Comparison of ENCODE assay signal across 8 cellular contexts in the genomic region with DNA sequence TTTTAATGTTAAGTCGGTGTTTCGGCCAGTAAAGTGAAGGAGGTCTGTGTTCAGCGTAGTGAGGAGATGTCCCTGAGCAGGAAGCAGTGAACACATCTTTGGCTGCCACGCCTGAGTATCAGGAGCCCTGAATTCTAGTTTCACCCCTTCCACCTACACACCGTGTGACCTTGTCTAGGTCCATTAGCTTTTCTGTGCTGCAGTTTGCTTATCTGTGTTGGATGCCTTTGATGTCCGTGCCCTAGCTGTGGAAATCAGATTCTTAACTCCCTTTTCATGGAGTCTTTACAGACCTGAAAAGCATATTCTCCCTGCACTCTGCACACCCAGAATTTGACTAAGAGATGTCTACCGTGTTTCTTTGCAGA. TPM values are rescaled to one million over a fixed set of nuclear protein-coding genes. Genes with fewer than 3 reads are reported as not detected.
A peak's percentile ranks its signal among the peaks of the same experiment; 100 is the strongest.
DNase-seq lines count a peak whose midpoint lies in the region; ATAC-seq, FAIRE-seq and TF ChIP-seq lines count a peak whose summit lies in the region.

No MANE protein-coding gene starts in this region.

- no peak overlapping the region for H2BK5ac ChIP-seq in mesendoderm (ENCODE audit: low read length)

- peaks cover 23% of the 10 kb centered on the region; the same call in 1 of the 2 replicates for H4K20me1 ChIP-seq in DND-41 (ENCODE audit: insufficient read depth, low read length)

- no peak overlapping the region for H4K5ac ChIP-seq in mesendoderm (ENCODE audit: low read length)

- H3K79me2 ChIP-seq in DND-41 (ENCODE audit: insufficient read depth, low read length) (peaks cover 54% of the 10 kb centered on the region), mesendoderm (ENCODE audit: control insufficient read depth, insufficient read depth, low read length) (peaks cover 31% of the 10 kb centered on the region)

- H4K8ac ChIP-seq in mesendoderm (ENCODE audit: low read depth, low read length) = peak overlapping the region; percentile 77

- peak overlapping the region; percentile 91 for H3K56ac ChIP-seq in mesendoderm (ENCODE audit: low read length)

- H3K9me3 ChIP-seq in DND-41 (ENCODE audit: insufficient read depth, low read length, severe bottlenecking) = no peaks in the 10 kb centered on the region

- peak overlapping the region; percentile 3 for H3K18ac ChIP-seq in mesendoderm (ENCODE audit: low read length)

- H2BK120ac ChIP-seq in mesendoderm (ENCODE audit: low read depth, low read length) = no peak overlapping the region

- DNase-seq in DND-41 = no peak
- DNase-seq in NCI-H69 (lab: John Stamatoyannopoulos, UW) = peak; percentile 40
- peak; percentile 44 for DNase-seq in mesendoderm
- peak; percentile 11 for DNase-seq in urothelium cell line (ENCODE audit: low spot score)
- DNase-seq in NCI-H1092 treated with DMSO at 0.1 percent for 48 hours (lab: John Stamatoyannopoulos, UW) = no peak
- no peak for DNase-seq in NCI-H2227 (lab: John Stamatoyannopoulos, UW; ENCODE audit: unreplicated experiment)

- ATAC-seq in DND-41 (ENCODE audit: insufficient read depth, low read depth) (peak; percentile 14; the same call in 2 of the 3 replicates), GM21576 (IDR thresholded peaks at IDR 0.05; ENCODE audit: unreplicated experiment) (peak; percentile 24)

- peak overlapping the region; percentile 17 for H3K4ac ChIP-seq in mesendoderm (ENCODE audit: low read depth, low read length)

- H2BK15ac ChIP-seq in mesendoderm (replicated peaks; ENCODE audit: low read depth) = no peak overlapping the region

- WGBS in mesendoderm (ENCODE audit: extremely low coverage, insufficient coverage, low lambda C conversion rate) = no CpG with 5 or more reads among the region's 7 CpGs

- H3K27me3 ChIP-seq in DND-41 (ENCODE audit: insufficient read depth, low read length, poor library complexity) (no peaks in the 10 kb centered on the region), mesendoderm (ENCODE audit: insufficient read depth, low read length, poor library complexity) (no peaks in the 10 kb centered on the region)

- H3K36me3 ChIP-seq in DND-41 (ENCODE audit: insufficient read depth, low read length) (peaks cover 10% of the 10 kb centered on the region; the same call in 1 of the 2 replicates), mesendoderm (ENCODE audit: control insufficient read depth, insufficient read depth, low read length) (no peaks in the 10 kb centered on the region)

- peaks cover 29% of the 10 kb centered on the region for H3K79me1 ChIP-seq in mesendoderm (ENCODE audit: low read length)

- H3K4me1 ChIP-seq in DND-41 (ENCODE audit: insufficient read depth, low read length) (peaks cover 46% of the 10 kb centered on the region), mesendoderm (ENCODE audit: control insufficient read depth, low read depth, low read length) (peaks cover 4% of the 10 kb centered on the region)

- H3K27ac ChIP-seq in DND-41 (ENCODE audit: low read length) (peak overlapping the region; percentile 79), cingulate gyrus (ENCODE audit: low read depth, low read length) (peak overlapping the region; percentile 75), mesendoderm (ENCODE audit: low read depth, low read length) (peak overlapping the region; percentile 38)

- peak overlapping the region; percentile 74 for H2AFZ ChIP-seq in DND-41 (ENCODE audit: low read depth, low read length)

- TF ChIP-seq CTCF in DND-41 (IDR thresholded peaks at IDR 0.05; ENCODE audit: borderline replicate concordance, extremely low read depth, low read length, poor library complexity, severe bottlenecking) = no peak

- peak overlapping the region; percentile 89 for H3K4me2 ChIP-seq in DND-41 (ENCODE audit: insufficient read depth, low read length)
- H3K4me2 ChIP-seq in mesendoderm (ENCODE audit: low read length) = peak overlapping the region; percentile 92

- no peak for FAIRE-seq in urothelium cell line (lab: Jason Lieb, UNC)

- H3K23ac ChIP-seq in mesendoderm (ENCODE audit: low read length) = no peak overlapping the region

- peak overlapping the region; percentile 76 for H3K9ac ChIP-seq in DND-41 (ENCODE audit: low read depth, low read length)
- peak overlapping the region; percentile 92 for H3K9ac ChIP-seq in mesendoderm (ENCODE audit: low read length)

- peak overlapping the region; percentile 74 to 89 for H3K4me3 ChIP-seq in DND-41 (ENCODE audit: low read depth in 1 of 2, low read length in 2 of 2)
- H3K4me3 ChIP-seq in mesendoderm (ENCODE audit: low read length) = peak overlapping the region; percentile 85

- H2AK5ac ChIP-seq in mesendoderm (ENCODE audit: low read length) = no peak overlapping the region

RNA-seq across cellular contexts. Expression of a gene that starts 0.6 kb away (rescaled TPM):
- 20.4 TPM for polyA plus RNA-seq in mesendoderm (2013, experiment 1 of 2)
- 20.4 TPM for polyA plus RNA-seq in mesendoderm (2013, experiment 2 of 2)

RNA-seq across cellular contexts. Expression of a gene that starts 49.0 kb away (rescaled TPM):
- not detected for polyA plus RNA-seq in mesendoderm (2013, experiment 1 of 2)
- not detected for polyA plus RNA-seq in mesendoderm (2013, experiment 2 of 2)

Comparison
In these comparisons a context has a peak if more than half of its experiments do, and no peak if none do; other contexts are left out.
1. DNase-seq: peak in NCI-H69 (single experiment), mesendoderm (single experiment) and urothelium cell line (single experiment); none in DND-41 (single experiment), NCI-H1092 treated with DMSO at 0.1 percent for 48 hours (single experiment) and NCI-H2227 (single experiment).
2. Peak in every context shown above with its lines, with median percentiles within 50 percentile points of each other: H3K27ac ChIP-seq.